18 cellular contexts compared by ENCODE assay signal in the genomic region with DNA sequence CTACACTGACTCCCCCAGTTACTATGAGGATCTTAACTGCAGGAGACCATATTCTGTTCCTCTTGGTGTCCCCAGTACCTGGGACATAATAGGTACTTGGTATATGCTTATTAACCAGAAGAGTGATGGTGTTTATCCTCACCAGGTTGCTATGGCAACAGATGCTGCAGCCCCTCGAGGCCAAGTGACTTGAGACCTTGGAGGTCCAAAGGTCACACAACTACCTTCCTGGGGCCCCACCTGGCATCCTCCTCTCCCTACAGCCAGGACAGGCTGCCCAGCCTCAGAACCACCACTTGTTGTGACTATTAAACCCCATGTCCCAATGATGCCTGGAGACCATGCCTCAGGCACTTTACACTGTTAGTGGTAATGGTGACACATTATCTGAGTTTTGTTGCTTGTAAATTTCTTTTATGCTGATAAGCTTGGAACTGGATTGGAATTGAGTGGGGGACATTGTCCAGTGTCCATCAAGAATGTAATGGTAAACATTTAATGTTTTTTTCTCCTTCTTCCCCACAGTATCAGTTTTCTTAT.
DNase-seq lines count a peak whose midpoint lies in the region; ATAC-seq, FAIRE-seq and TF ChIP-seq lines count a peak whose summit lies in the region.
"Had no signal": no experiment of that assay in that cellular context is flagged by ENCODE, and none has a peak within 500 bp of the region (broad histone marks: within the 10 kb centered on the region; RNA-seq: fewer than 3 reads in every experiment).

No MANE protein-coding gene starts in this region.

- H3K4me2 ChIP-seq in IMR-90 (ENCODE audit: low read depth, low read length) (no peak overlapping the region), GM12878 (ENCODE audit: control insufficient read depth, insufficient read depth) (no peak overlapping the region), osteoblast (ENCODE audit: insufficient read depth, low read length) (no peak overlapping the region)

- DNase-seq in DMS53 (lab: John Stamatoyannopoulos, UW) (peak; percentile 34), DMS53 treated with DMSO at 0.1 percent for 48 hours (lab: John Stamatoyannopoulos, UW; ENCODE audit: unreplicated experiment) (no peak), IMR-90 (no peak), GM12878 (ENCODE audit: low read depth, low spot score) (no peak), osteoblast (ENCODE audit: insufficient read length, low spot score, missing footprints) (peak; percentile 22), ovary (no peak), cortex of kidney (lab: John Stamatoyannopoulos, UW) (no peak)
- DNase-seq: activated CD4-positive, alpha-beta T cell treated with anti-CD3 and anti-CD28 coated beads for 1 hour; brain microvascular endothelial cell; HCEC 1CT; islet precursor cell; NCI-H1105; NCI-H774; Peyer's patch had no signal

- no peak overlapping the region for H4K8ac ChIP-seq in IMR-90 (ENCODE audit: low read depth in 2 of 2, low read length in 2 of 2)

- H3K4ac ChIP-seq in IMR-90 (ENCODE audit: low read depth, low read length) = no peak overlapping the region

- dilution Hi-C loops in IMR-90 (cut with HindIII; ENCODE audit: low sequenced_read_pairs, unreplicated experiment) = no loop called here

- H4K91ac ChIP-seq in IMR-90 (ENCODE audit: insufficient read depth, low read depth, low read length) = no peak overlapping the region

- FAIRE-seq in GM12878 (lab: Jason Lieb, UNC) = no peak

- WGBS in IMR-90 (ENCODE audit: extremely low coverage in 2 of 2, insufficient read length in 1 of 2), 2 experiments = no CpG with 5 or more reads among the region's 1 CpG
- WGBS in GM12878 (ENCODE audit: insufficient coverage, insufficient replicate concordance, low lambda C conversion rate, missing lambda C conversion rate) = 6% methylated on average over 1 of the region's 1 CpG
- WGBS in ovary, 3 donors = 36 to 61% (median 41%) methylated on average over 1 of the region's 1 CpG

- no peak overlapping the region for H3K18ac ChIP-seq in IMR-90 (ENCODE audit: low read depth, low read length)

- H3K56ac ChIP-seq in IMR-90 (ENCODE audit: extremely low read depth, insufficient read depth, low read length) = no peak overlapping the region

- BruUV-seq in IMR-90 (replicated peaks; lab: Mats Ljungman, UMichigan) (no TSS peak), GM12878 (replicated peaks; lab: Mats Ljungman, UMichigan) (no TSS peak)

- no peak overlapping the region for H2BK20ac ChIP-seq in IMR-90 (ENCODE audit: low read depth, low read length)

- H3K79me2 ChIP-seq in GM12878 (ENCODE audit: control insufficient read depth, insufficient read depth, low read length) = peaks cover 17% of the 10 kb centered on the region
- H3K79me2 ChIP-seq in osteoblast (ENCODE audit: insufficient read depth, low read length) = no peaks in the 10 kb centered on the region

- H3K27ac ChIP-seq in IMR-90 (ENCODE audit: insufficient read depth, low read length) (no peak overlapping the region), GM12878 (ENCODE audit: control insufficient read depth, insufficient read depth) (no peak overlapping the region), osteoblast (ENCODE audit: low read depth, low read length) (no peak overlapping the region), ovary (no peak overlapping the region)
- H3K27ac ChIP-seq: 22Rv1, brain microvascular endothelial cell, Peyer's patch had no signal

- H3K9me3 ChIP-seq in IMR-90 (ENCODE audit: control insufficient read depth, insufficient read depth, low read length) (no peaks in the 10 kb centered on the region), GM12878 (replicated peaks; ENCODE audit: control insufficient read depth, insufficient read depth, low read length) (no peaks in the 10 kb centered on the region), osteoblast (ENCODE audit: low read depth, low read length) (no peaks in the 10 kb centered on the region), ovary (no peaks in the 10 kb centered on the region)
- H3K9me3 ChIP-seq: Peyer's patch had no signal

- in situ Hi-C loops in IMR-90 (cut with MboI; ENCODE audit: low sequenced_read_pairs) (no loop called here), GM12878 (cut with MboI) (no loop called here)

- H3K79me1 ChIP-seq in IMR-90 (ENCODE audit: low read depth in 1 of 2, low read length in 2 of 2) = peaks cover 0 to 10% of the 10 kb centered on the region in 2 experiments; a peak in 1 of 4 replicates

- TF ChIP-seq CTCF in IMR-90 (conservative IDR thresholded peaks at IDR 0.05; ENCODE audit: low read depth, low read length) = no peak
- no peak for TF ChIP-seq CTCF in GM12878 (IDR thresholded peaks at IDR 0.05 in 2 of 3, conservative IDR thresholded peaks at IDR 0.05 in 1 of 3; ENCODE audit: control insufficient read depth in 2 of 3, extremely low read depth in 1 of 3, insufficient read depth in 1 of 3, low read depth in 3 of 3, low read length in 3 of 3)
- TF ChIP-seq CTCF in osteoblast (IDR thresholded peaks at IDR 0.05; ENCODE audit: extremely low read depth, low read depth, low read length) = no peak
- TF ChIP-seq CTCF in ovary (IDR thresholded peaks at IDR 0.05) = no peak

- peaks cover 12% of the 10 kb centered on the region; the same call in 1 of the 2 replicates for H3K9me1 ChIP-seq in IMR-90 (ENCODE audit: insufficient read depth, low read length)

- peak overlapping the region; percentile 15; the same call in 1 of the 2 replicates for H2AK5ac ChIP-seq in IMR-90 (ENCODE audit: low read depth, low read length)

- H3K4me3 ChIP-seq in IMR-90 (ENCODE audit: insufficient read depth, low read depth, low read length) (no peak overlapping the region), GM12878 (no peak overlapping the region), osteoblast (ENCODE audit: insufficient read depth, low read length) (no peak overlapping the region), ovary (no peak overlapping the region)
- H3K4me3 ChIP-seq: lung, Peyer's patch had no signal

- TF ChIP-seq POLR2A in IMR-90 (IDR thresholded peaks at IDR 0.05; ENCODE audit: low read depth, low read length) = no peak
- TF ChIP-seq POLR2A in GM12878 (IDR thresholded peaks at IDR 0.05; ENCODE audit: low read depth, low read length) = no peak
- no peak for TF ChIP-seq POLR2A in ovary (IDR thresholded peaks at IDR 0.05)

- H3K4me1 ChIP-seq in IMR-90 (ENCODE audit: control insufficient read depth, insufficient read depth, low read length) (peaks cover 17% of the 10 kb centered on the region), GM12878 (ENCODE audit: control insufficient read depth, insufficient read depth, low read length) (peaks cover 36% of the 10 kb centered on the region), osteoblast (ENCODE audit: insufficient read depth, low read length) (peaks cover 16% of the 10 kb centered on the region), ovary (ENCODE audit: insufficient read depth) (peaks cover 18% of the 10 kb centered on the region)

- H3K23ac ChIP-seq in IMR-90 (ENCODE audit: low read depth, low read length) = no peak overlapping the region

- H4K5ac ChIP-seq in IMR-90 (ENCODE audit: low read depth, low read length) = no peak overlapping the region

- no peak overlapping the region for H3K14ac ChIP-seq in IMR-90 (replicated peaks; ENCODE audit: low read depth, low read length)

- H4K20me1 ChIP-seq in IMR-90 (ENCODE audit: insufficient read depth, low read length) (no peaks in the 10 kb centered on the region), GM12878 (ENCODE audit: control insufficient read depth, insufficient read depth) (no peaks in the 10 kb centered on the region), osteoblast (ENCODE audit: insufficient read depth, low read length) (peaks cover 6% of the 10 kb centered on the region)

- ATAC-seq in IMR-90 (ENCODE audit: low read depth) (no peak), GM12878 (no peak), HG02678 (IDR thresholded peaks at IDR 0.05; ENCODE audit: unreplicated experiment) (no peak)
- ATAC-seq: SK-N-SH treated with all-trans-retinoic acid at 6 μM for 48 hours had no signal

- CTCF ChIA-PET in IMR-90 (lab: Yijun Ruan, JAX) (no interaction called here), GM12878 (lab: Yijun Ruan, JAX) (interaction anchor here (1.1 kb wide), 1 partner anchor 313 kb away, joined by 4 read pairs; no protein-coding TSS in a partner anchor)

- no peak overlapping the region for H2BK5ac ChIP-seq in IMR-90 (ENCODE audit: low read depth, low read length, poor library complexity, severe bottlenecking)

- intact Hi-C loops in IMR-90 (cut with micrococcal nuclease) = no loop called here
- intact Hi-C loops in GM12878 (cut with micrococcal nuclease; ENCODE audit: unreplicated experiment) = no loop called here
- intact Hi-C loops in ovary (cut with DNase I) = no loop called here

- POLR2A ChIA-PET in IMR-90 (lab: Charles Lee; ENCODE audit: unreplicated experiment) = no interaction called here
- POLR2A ChIA-PET in GM12878 (lab: Charles Lee) = interaction anchor here (0.6 kb wide), 1 partner anchor 277 kb away, joined by 6 read pairs; no protein-coding TSS in a partner anchor

- H2AFZ ChIP-seq in IMR-90 (replicated peaks; ENCODE audit: low read length, poor library complexity) (no peak overlapping the region), GM12878 (ENCODE audit: control insufficient read depth, low read depth, low read length) (no peak overlapping the region), osteoblast (ENCODE audit: low read length) (no peak overlapping the region)

- no peak for TF ChIP-seq EP300 in GM12878 (IDR thresholded peaks at IDR 0.05; ENCODE audit: borderline replicate concordance in 1 of 2, control insufficient read depth in 1 of 2, low read depth in 2 of 2, low read length in 2 of 2)
- no peak for TF ChIP-seq EP300 in ovary (IDR thresholded peaks at IDR 0.05)

- H3K36me3 ChIP-seq in IMR-90 (ENCODE audit: control insufficient read depth, insufficient read depth, low read length) = no peaks in the 10 kb centered on the region
- peaks cover 4 to 7% of the 10 kb centered on the region in 2 experiments; a peak in 2 of 4 replicates for H3K36me3 ChIP-seq in GM12878 (ENCODE audit: control insufficient read depth in 2 of 2, insufficient read depth in 2 of 2, low read length in 1 of 2)
- H3K36me3 ChIP-seq in osteoblast (ENCODE audit: insufficient read depth, low read length) = no peaks in the 10 kb centered on the region
- H3K36me3 ChIP-seq in ovary = no peaks in the 10 kb centered on the region
- H3K36me3 ChIP-seq: brain microvascular endothelial cell, Peyer's patch had no signal

- H2BK15ac ChIP-seq in IMR-90 (ENCODE audit: low read depth, low read length) = no peak overlapping the region

- H2BK120ac ChIP-seq in IMR-90 (ENCODE audit: low read depth, low read length) = no peak overlapping the region

- SMC1A ChIA-PET in GM12878 (lab: Charles Lee; ENCODE audit: uncharacterized antibody, unreplicated experiment) = interaction anchor here (0.7 kb wide), 1 partner anchor 14 kb away, joined by 3 read pairs; no protein-coding TSS in a partner anchor

- H3K9ac ChIP-seq in IMR-90 (ENCODE audit: low read depth, low read length) (no peak overlapping the region), GM12878 (ENCODE audit: control insufficient read depth, insufficient read depth, low read length) (no peak overlapping the region)

- H3K27me3 ChIP-seq in IMR-90 (ENCODE audit: control insufficient read depth, insufficient read depth, low read length) (no peaks in the 10 kb centered on the region), GM12878 (replicated peaks in 1 of 2; ENCODE audit: control insufficient read depth in 2 of 2, insufficient read depth in 2 of 2, low read length in 1 of 2) (no peaks in the 10 kb centered on the region), osteoblast (ENCODE audit: insufficient read depth, low read length) (no peaks in the 10 kb centered on the region), ovary (no peaks in the 10 kb centered on the region)
- H3K27me3 ChIP-seq: brain microvascular endothelial cell, Peyer's patch had no signal

- RAD21 ChIA-PET in GM12878 (lab: Charles Lee; ENCODE audit: unreplicated experiment) = no interaction called here

- H2AK9ac ChIP-seq in IMR-90 (replicated peaks; ENCODE audit: low read depth, low read length, poor library complexity) = no peak overlapping the region

- TF ChIP-seq RAD21 in IMR-90 (IDR thresholded peaks at IDR 0.05; ENCODE audit: low read length) = no peak
- no peak for TF ChIP-seq RAD21 in GM12878 (IDR thresholded peaks at IDR 0.05; ENCODE audit: insufficient read depth, low read depth, low read length)

Comparison
In these comparisons a context has a peak if more than half of its experiments do, and no peak if none do; other contexts are left out.
1. DNase-seq: peak in DMS53 (single experiment) and osteoblast (single experiment); none in DMS53 treated with DMSO at 0.1 percent for 48 hours (single experiment), IMR-90 (single experiment), GM12878 (single experiment), ovary (0 of 5) and cortex of kidney (single experiment).